ENCODE assay signal across 8 cellular contexts in the genomic region with DNA sequence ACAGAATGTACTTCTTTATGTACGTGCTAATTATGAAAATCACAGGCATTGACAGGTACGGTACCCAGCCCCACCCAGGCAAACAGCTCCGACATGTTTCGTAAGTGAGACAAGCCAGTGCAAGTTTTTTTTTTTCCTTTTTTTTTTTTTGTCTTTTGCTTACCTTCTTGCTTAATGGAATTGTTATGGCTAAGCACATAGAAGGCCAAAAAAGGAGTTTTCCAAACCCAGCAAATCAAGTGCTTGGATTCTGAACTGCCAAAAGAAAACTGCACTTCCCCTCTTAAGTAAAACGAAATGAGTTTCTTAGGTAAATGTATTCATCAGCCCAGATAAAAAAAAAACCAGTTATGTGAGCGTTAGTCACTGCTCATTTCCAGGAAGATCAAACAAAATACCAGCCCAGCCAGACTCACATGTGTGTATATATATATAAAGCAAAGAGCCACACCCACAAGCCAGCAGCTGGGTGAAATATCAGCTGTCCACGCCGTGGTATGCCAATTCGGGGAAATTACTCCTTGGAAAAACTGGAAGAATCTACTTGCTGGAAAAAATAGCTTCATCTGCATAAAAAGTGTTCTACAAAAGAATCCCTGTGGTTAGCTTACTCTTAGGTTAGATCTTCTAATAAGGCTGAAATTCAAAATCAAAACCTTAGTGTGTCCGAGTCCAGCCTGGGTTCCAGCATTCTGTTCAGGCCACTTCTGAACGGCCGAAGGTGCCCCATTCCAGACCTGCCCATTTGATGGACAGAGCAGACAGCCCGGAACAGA. TPM values are rescaled to one million over a fixed set of nuclear protein-coding genes. Genes with fewer than 3 reads are reported as not detected.
DNase-seq lines count a peak whose midpoint lies in the region; ATAC-seq and TF ChIP-seq lines count a peak whose summit lies in the region.

No MANE protein-coding gene starts in this region.

- WGBS in esophagus, 2 donors: 27 to 33% methylated on average over 13 of the region's 13 CpGs

- peak overlapping the region; percentile 94 to 95 for H3K27ac ChIP-seq in esophagus (ENCODE audit: low read depth in 2 of 2, low read length in 1 of 2)

- no peak overlapping the region for H3K4me3 Mint-ChIP-seq in stimulated activated memory B cell treated with anti-CD40 and anti-IgM and Interleukin-4, amounts not matched to agents 10 μg/mL and 1 μg/mL and 100 μg/mL, for 72 hours

- no peak overlapping the region for H3K27ac Mint-ChIP-seq in stimulated activated memory B cell treated with anti-CD40 and anti-IgM and Interleukin-4, amounts not matched to agents 10 μg/mL and 1 μg/mL and 100 μg/mL, for 72 hours

- H3K36me3 ChIP-seq in esophagus (ENCODE audit: control insufficient read depth in 2 of 2, insufficient read depth in 2 of 2, low read length in 1 of 2): peaks cover 18 to 29% of the 10 kb centered on the region in 2 donors

- H3K27me3 ChIP-seq in esophagus (ENCODE audit: control insufficient read depth in 1 of 2, insufficient read depth in 2 of 2, low read length in 2 of 2): no peaks in the 10 kb centered on the region

- ATAC-seq in omental fat pad (ENCODE audit: low FRiP score): no peak
- ATAC-seq in stimulated activated memory B cell treated with anti-CD40 and anti-IgM and Interleukin-4, amounts not matched to agents 10 μg/mL and 1 μg/mL and 100 μg/mL, for 72 hours: no peak

- H3K4me3 ChIP-seq in esophagus (ENCODE audit: low read depth in 1 of 2, low read length in 2 of 2): peak overlapping the region in 1 of 2 donors; percentile 28

- peak; percentile 65 for DNase-seq in stimulated activated CD4-positive, alpha-beta T cell treated with anti-CD3 and anti-CD28 coated beads, Interleukin-15, amount 100 ng/mL, for 24 hours
- DNase-seq in stimulated activated CD4-positive, alpha-beta T cell treated with anti-CD3 and anti-CD28 coated beads, Interleukin-12 subunit alpha, Interleukin-12 subunit beta, amount 100 ng/mL, for 4 hours: no peak
- DNase-seq in activated CD8-positive, alpha-beta memory T cell treated with anti-CD3 and anti-CD28 coated beads for 24 hours: peak; percentile 68
- DNase-seq in omental fat pad (ENCODE audit: low spot score): peak; percentile 27
- no peak for DNase-seq in DMS 273 (lab: John Stamatoyannopoulos, UW; ENCODE audit: unreplicated experiment)
- no peak for DNase-seq in NCI-H1694 (lab: John Stamatoyannopoulos, UW)

- peaks cover 10 to 24% of the 10 kb centered on the region in 2 donors for H3K4me1 ChIP-seq in esophagus (ENCODE audit: control insufficient read depth in 2 of 2, insufficient read depth in 2 of 2, low read length in 1 of 2)

- H3K4me1 Mint-ChIP-seq in stimulated activated memory B cell treated with anti-CD40 and anti-IgM and Interleukin-4, amounts not matched to agents 10 μg/mL and 1 μg/mL and 100 μg/mL, for 72 hours: peaks cover 59% of the 10 kb centered on the region

- no peaks in the 10 kb centered on the region for H3K27me3 Mint-ChIP-seq in stimulated activated memory B cell treated with anti-CD40 and anti-IgM and Interleukin-4, amounts not matched to agents 10 μg/mL and 1 μg/mL and 100 μg/mL, for 72 hours

- peaks cover 71% of the 10 kb centered on the region for H3K36me3 Mint-ChIP-seq in stimulated activated memory B cell treated with anti-CD40 and anti-IgM and Interleukin-4, amounts not matched to agents 10 μg/mL and 1 μg/mL and 100 μg/mL, for 72 hours

- no peaks in the 10 kb centered on the region for H3K9me3 ChIP-seq in esophagus (ENCODE audit: control insufficient read depth in 2 of 2, insufficient read depth in 1 of 2, low read depth in 1 of 2, low read length in 1 of 2)

- peaks cover 2% of the 10 kb centered on the region for H3K9me3 Mint-ChIP-seq in stimulated activated memory B cell treated with anti-CD40 and anti-IgM and Interleukin-4, amounts not matched to agents 10 μg/mL and 1 μg/mL and 100 μg/mL, for 72 hours

- no peak for TF ChIP-seq CTCF in omental fat pad (IDR thresholded peaks at IDR 0.05)

RNA-seq across cellular contexts. Expression of a gene that starts 8.0 kb away (rescaled TPM):
- 10 to 100 TPM; 41.6 to 44.7 TPM for polyA plus RNA-seq in esophagus
- 100 to 1,000 TPM; 185 to 404 (median 276) TPM for total RNA-seq in omental fat pad

Comparison
In these comparisons a context has a peak if more than half of its experiments do, and no peak if none do; other contexts are left out.
1. DNase-seq: peak in stimulated activated CD4-positive, alpha-beta T cell treated with anti-CD3 and anti-CD28 coated beads, Interleukin-15, amount 100 ng/mL, for 24 hours (single experiment), activated CD8-positive, alpha-beta memory T cell treated with anti-CD3 and anti-CD28 coated beads for 24 hours (single experiment) and omental fat pad (single experiment); none in stimulated activated CD4-positive, alpha-beta T cell treated with anti-CD3 and anti-CD28 coated beads, Interleukin-12 subunit alpha, Interleukin-12 subunit beta, amount 100 ng/mL, for 4 hours (single experiment), DMS 273 (single experiment) and NCI-H1694 (single experiment).